In genomic region chr18:33560686-33561370, GRCh38 we compare ENCODE assay signal across 8 cellular contexts. TPM values are rescaled to one million over a fixed set of nuclear protein-coding genes. Genes with fewer than 3 reads are reported as not detected.
DNase-seq lines count a peak whose midpoint lies in the region; ATAC-seq, FAIRE-seq and TF ChIP-seq lines count a peak whose summit lies in the region.

No MANE protein-coding gene starts in this region.

- no peaks in the 10 kb centered on the region for H3K4me1 ChIP-seq in HepG2 (ENCODE audit: insufficient read depth, low read length)
- peaks cover 0 to 7% (median 0%) of the 10 kb centered on the region in 4 donors for H3K4me1 ChIP-seq in right lobe of liver
- H3K4me1 ChIP-seq in mammary epithelial cell (ENCODE audit: insufficient read depth, low read length), result peaks cover 27% of the 10 kb centered on the region

- FAIRE-seq in HepG2 (lab: Jason Lieb, UNC), result no peak

- H2AFZ ChIP-seq in HepG2 (ENCODE audit: low read length), result no peak overlapping the region
- H2AFZ ChIP-seq in mammary epithelial cell (ENCODE audit: low read depth, low read length), result peak overlapping the region; percentile 66

- H3K4me3 ChIP-seq in HepG2 (replicated peaks in 1 of 3; ENCODE audit: insufficient read depth in 1 of 3, low read depth in 2 of 3, low read length in 3 of 3) (no peak overlapping the region), right lobe of liver (no peak overlapping the region), mammary epithelial cell (replicated peaks in 1 of 3; ENCODE audit: insufficient read depth in 1 of 3, low read depth in 2 of 3, low read length in 3 of 3) (no peak overlapping the region)

- H3K27me3 ChIP-seq in HepG2 (ENCODE audit: control insufficient read depth in 1 of 2, insufficient read depth in 2 of 2, low read length in 2 of 2) (no peaks in the 10 kb centered on the region; a peak in 1 of 5 replicates), right lobe of liver (no peaks in the 10 kb centered on the region), mammary epithelial cell (ENCODE audit: insufficient read depth, low read length) (no peaks in the 10 kb centered on the region)

- in situ Hi-C loops in HepG2 (cut with HindIII; ENCODE audit: extremely low pct_ligation_motif_present, low pct_unique_long_range_greater_than_20kb) (no loop called here), mammary epithelial cell (cut with MboI; ENCODE audit: low sequenced_read_pairs in 2 of 2) (no loop called here)

- H4K20me1 ChIP-seq in HepG2 (ENCODE audit: insufficient read depth, low read length), result no peaks in the 10 kb centered on the region
- no peaks in the 10 kb centered on the region for H4K20me1 ChIP-seq in mammary epithelial cell (ENCODE audit: insufficient read depth, low read length)

- H3K4me2 ChIP-seq in HepG2 (ENCODE audit: low read depth, low read length), result no peak overlapping the region
- H3K4me2 ChIP-seq in mammary epithelial cell (ENCODE audit: insufficient read depth, low read depth, low read length), result no peak overlapping the region

- no peak for TF ChIP-seq EP300 in HepG2 (IDR thresholded peaks at IDR 0.05; ENCODE audit: low read depth in 2 of 2, low read length in 2 of 2)
- TF ChIP-seq EP300 in HepG2 (CRISPR knock-in tag; IDR thresholded peaks at IDR 0.05; ENCODE audit: borderline replicate concordance), result no peak

- ATAC-seq in HepG2 (peak; percentile 41; the same call in 2 of the 3 replicates), right lobe of liver (no peak), HG03575 (IDR thresholded peaks at IDR 0.05; ENCODE audit: extremely low read depth, insufficient number of reproducible peaks, low FRiP score, unreplicated experiment) (peak; percentile 53), GM21381 (IDR thresholded peaks at IDR 0.05; ENCODE audit: unreplicated experiment) (no peak), GM19324 (IDR thresholded peaks at IDR 0.05; ENCODE audit: low FRiP score, unreplicated experiment) (no peak), GM19455 (IDR thresholded peaks at IDR 0.05; ENCODE audit: unreplicated experiment) (no peak)

- BruUV-seq in HepG2 (replicated peaks; lab: Mats Ljungman, UMichigan) (no TSS peak), mammary epithelial cell (replicated peaks; lab: Mats Ljungman, UMichigan) (no TSS peak)

- no peak for TF ChIP-seq POLR2A in HepG2 (IDR thresholded peaks at IDR 0.05; ENCODE audit: insufficient read depth in 1 of 2, low read depth in 2 of 2, low read length in 2 of 2)
- TF ChIP-seq POLR2A in right lobe of liver (IDR thresholded peaks at IDR 0.05), result no peak

- no peak overlapping the region for H3K9ac ChIP-seq in HepG2 (ENCODE audit: insufficient read depth, low read depth, low read length)
- no peak overlapping the region for H3K9ac ChIP-seq in mammary epithelial cell (ENCODE audit: insufficient read depth, low read length)

- DNase-seq in HepG2 (ENCODE audit: low spot score) (peak; percentile 7), right lobe of liver (no peak), mammary epithelial cell (peak; percentile 74), medulla oblongata (ENCODE audit: extremely low spot score) (no peak)

- H3K36me3 ChIP-seq in HepG2 (replicated peaks in 1 of 2; ENCODE audit: control insufficient read depth in 1 of 2, insufficient read depth in 2 of 2, low read length in 2 of 2) (no peaks in the 10 kb centered on the region), right lobe of liver (no peaks in the 10 kb centered on the region), mammary epithelial cell (ENCODE audit: insufficient read depth, low read length) (no peaks in the 10 kb centered on the region)

- H3K27ac ChIP-seq in HepG2 (ENCODE audit: extremely low read length, insufficient read depth, low read length) (no peak overlapping the region), right lobe of liver (no peak overlapping the region), mammary epithelial cell (ENCODE audit: insufficient read depth, low read depth, low read length) (peak overlapping the region; percentile 30)

- WGBS in HepG2 (ENCODE audit: low lambda C conversion rate), result 8% methylated on average over 4 of the region's 4 CpGs
- WGBS in right lobe of liver (ENCODE audit: insufficient coverage, low coverage, low lambda C conversion rate, missing lambda C conversion rate), result 41% methylated on average over 4 of the region's 4 CpGs
- 54% methylated on average over 4 of the region's 4 CpGs for WGBS in mammary epithelial cell (ENCODE audit: low coverage, missing lambda C conversion rate)

- TF ChIP-seq RAD21 in HepG2 (CRISPR knock-in tag; IDR thresholded peaks at IDR 0.05), result no peak

- dilution Hi-C loops in mammary epithelial cell (cut with HindIII; ENCODE audit: low sequenced_read_pairs), result no loop called here

- CTCF ChIA-PET in HepG2 (lab: Yijun Ruan, JAX; ENCODE audit: low intra/inter-chr PET ratio, low total read pairs) (no interaction called here), mammary epithelial cell (lab: Charles Lee; ENCODE audit: low non-redundant PET) (no interaction called here)

- H3K9me3 ChIP-seq in HepG2 (ENCODE audit: low read length), result no peaks in the 10 kb centered on the region
- H3K9me3 ChIP-seq in right lobe of liver, result no peaks in the 10 kb centered on the region
- no peaks in the 10 kb centered on the region for H3K9me3 ChIP-seq in mammary epithelial cell (replicated peaks; ENCODE audit: insufficient read depth, low read length)

- TF ChIP-seq CTCF in HepG2 (CRISPR knock-in tag; IDR thresholded peaks at IDR 0.05) (no peak), right lobe of liver (IDR thresholded peaks at IDR 0.05) (no peak), mammary epithelial cell (conservative IDR thresholded peaks at IDR 0.05 in 1 of 2, IDR thresholded peaks at IDR 0.05 in 1 of 2; ENCODE audit: extremely low read depth in 1 of 2, insufficient read depth in 1 of 2, low read depth in 1 of 2, low read length in 2 of 2) (no peak)

- POLR2A ChIA-PET in HepG2 (lab: Yijun Ruan, JAX), result no interaction called here

- H3K79me2 ChIP-seq in HepG2 (ENCODE audit: insufficient read depth, low read length) (no peaks in the 10 kb centered on the region), mammary epithelial cell (ENCODE audit: insufficient read depth, low read length) (no peaks in the 10 kb centered on the region)

- intact Hi-C loops in HepG2 (cut with micrococcal nuclease; ENCODE audit: unreplicated experiment), result no loop called here
- intact Hi-C loops in right lobe of liver (cut with DNase I), result no loop called here
- intact Hi-C loops in mammary epithelial cell (cut with micrococcal nuclease), result no loop called here

TF ChIP-seq in HepG2, 621 proteins besides CTCF, POLR2A, EP300 and RAD21:
- no peak for TF ChIP-seq SOX13 (IDR thresholded peaks at IDR 0.05)
- no peak for TF ChIP-seq SOX13 (CRISPR knock-in tag; conservative IDR thresholded peaks at IDR 0.05 in 1 of 2, IDR thresholded peaks at IDR 0.05 in 1 of 2)
- TF ChIP-seq TP53 (CRISPR knock-in tag; conservative IDR thresholded peaks at IDR 0.05), result peak; percentile 90; the same call in 1 of the 2 replicates

RNA-seq across cellular contexts. Expression of gene ASXL3, which starts 17.2 kb away (rescaled TPM):
- not detected in 2 replicates for total RNA-seq in HepG2 (2016; rRNA removed; fragmentation: Illumina TruSeq; extraction: Trizol)
- total RNA-seq in HepG2 (2016; cell fraction: cytosol; rRNA removed; fragmentation: Illumina TruSeq; extraction: Trizol; ENCODE audit: low read depth), result not detected in 2 replicates
- total RNA-seq in HepG2 (2016; cell fraction: insoluble cytoplasmic fraction; rRNA removed; fragmentation: Illumina TruSeq; extraction: Trizol), result not detected in 2 replicates
- not detected in 2 replicates for total RNA-seq in HepG2 (2016; cell fraction: membrane; rRNA removed; fragmentation: Illumina TruSeq; extraction: Trizol)
- not detected in 2 replicates for total RNA-seq in HepG2 (2016; cell fraction: nucleus; rRNA removed; fragmentation: Illumina TruSeq; extraction: Trizol)
- polyA plus RNA-seq in HepG2 (2011; rRNA removed), result not detected in 2 replicates
- not detected in 2 replicates for polyA plus RNA-seq in HepG2 (2011; cell fraction: cytosol; rRNA removed)
- polyA plus RNA-seq in HepG2 (2011; cell fraction: nucleus; rRNA removed), result not detected in 2 replicates
- polyA plus RNA-seq in HepG2 (2012), result not detected in 2 replicates
- polyA plus RNA-seq in HepG2 (2016; cell fraction: cytosol; fragmentation: Illumina TruSeq; extraction: Trizol; ENCODE audit: low read depth), result not detected in 2 replicates
- polyA plus RNA-seq in HepG2 (2016; cell fraction: insoluble cytoplasmic fraction; fragmentation: Illumina TruSeq; extraction: Trizol; ENCODE audit: low read depth), result not detected in 2 replicates
- not detected in 2 replicates for polyA plus RNA-seq in HepG2 (2016; cell fraction: membrane; fragmentation: Illumina TruSeq; extraction: Trizol; ENCODE audit: low read depth)
- polyA plus RNA-seq in HepG2 (2016; cell fraction: nucleus; fragmentation: Illumina TruSeq; extraction: Trizol; ENCODE audit: insufficient read depth, low read depth), result not detected in 2 replicates
- polyA minus RNA-seq in HepG2 (2011; rRNA and poly(A)+ RNA removed; ENCODE audit: low replicate concordance), result not detected in 2 replicates
- not detected in 2 replicates for polyA minus RNA-seq in HepG2 (2011; cell fraction: cytosol; rRNA and poly(A)+ RNA removed)
- polyA minus RNA-seq in HepG2 (2011; cell fraction: nucleus; rRNA and poly(A)+ RNA removed), result not detected in 2 replicates
- 1 to 10 TPM in 3 of 6 experiments, under 1 TPM in 3; 0.12 to 4.0 (median 1.3) TPM for total RNA-seq in right lobe of liver
- under 1 TPM in 1 of 2 donors, not detected in 1; 0.50 TPM for total RNA-seq in mammary epithelial cell
- not detected for polyA plus RNA-seq in mammary epithelial cell
- not detected for polyA minus RNA-seq in mammary epithelial cell

Comparison
In these comparisons a context has a peak if more than half of its experiments do, and no peak if none do; other contexts are left out.
1. ATAC-seq: peak in HepG2 (single experiment) and HG03575 (single experiment); none in right lobe of liver (0 of 4), GM21381 (single experiment), GM19324 (single experiment) and GM19455 (single experiment).
2. DNase-seq: peak in HepG2 (single experiment) and mammary epithelial cell (single experiment); none in right lobe of liver (0 of 3) and medulla oblongata (single experiment).